In genomic region chr11:46617451-46618314, GRCh38 we compare ENCODE assay signal across 8 cellular contexts. TPM values are rescaled to one million over a fixed set of nuclear protein-coding genes. Genes with fewer than 3 reads are reported as not detected.
DNase-seq lines count a peak whose midpoint lies in the region; ATAC-seq and TF ChIP-seq lines count a peak whose summit lies in the region.

ATG13 (plus strand) TSS chr11:46617553; CDS start chr11:46644292, 26,739 bp downstream.

- peaks cover 6 to 9% of the 10 kb centered on the region in 2 donors for H3K36me3 Mint-ChIP-seq in activated naive CD4-positive, alpha-beta T cell treated with anti-CD3 and anti-CD28 coated beads, Interleukin-2, amount 50 U/mL, for 72 hours

- H3K9me3 ChIP-seq in ovary = no peaks in the 10 kb centered on the region
- peaks cover 1% of the 10 kb centered on the region for H3K9me3 ChIP-seq in thymus (ENCODE audit: control insufficient read depth)

- no peaks in the 10 kb centered on the region for H3K27me3 ChIP-seq in ovary
- no peaks in the 10 kb centered on the region for H3K27me3 ChIP-seq in thymus (ENCODE audit: control insufficient read depth, insufficient read depth)

- H3K9me3 Mint-ChIP-seq in activated naive CD4-positive, alpha-beta T cell treated with anti-CD3 and anti-CD28 coated beads, Interleukin-2, amount 50 U/mL, for 72 hours = no peaks in the 10 kb centered on the region

- H3K27ac Mint-ChIP-seq in activated naive CD4-positive, alpha-beta T cell treated with anti-CD3 and anti-CD28 coated beads, Interleukin-2, amount 50 U/mL, for 72 hours = peak within 1 kb of the TSS; percentile 95 to 100

- DNase-seq in GDM1 (lab: John Stamatoyannopoulos, UW) (peak; percentile 59), H4 (ENCODE audit: low spot score) (peak; percentile 62), LNCaP clone FGC (ENCODE audit: low read depth) (peak; percentile 47), SKM-1 (lab: John Stamatoyannopoulos, UW; ENCODE audit: unreplicated experiment) (peak; percentile 77), head of caudate nucleus (peak; percentile 74 to 92 (median 84)), ovary (peak; percentile 63 to 83 (median 81))
- peak; percentile 82 to 88 for DNase-seq in activated naive CD4-positive, alpha-beta T cell treated with anti-CD3 and anti-CD28 coated beads, Interleukin-2, amount 50 U/mL, for 72 hours (ENCODE audit: low spot score in 2 of 2)

- H3K36me3 ChIP-seq in ovary (no peaks in the 10 kb centered on the region), thymus (ENCODE audit: control insufficient read depth, insufficient read depth) (peaks cover 12% of the 10 kb centered on the region)

- ATAC-seq in activated naive CD4-positive, alpha-beta T cell treated with anti-CD3 and anti-CD28 coated beads, Interleukin-2, amount 50 U/mL, for 72 hours = peak; percentile 54 to 73

- H3K4me1 ChIP-seq in ovary (ENCODE audit: insufficient read depth) = peaks cover 1% of the 10 kb centered on the region
- peaks cover 14% of the 10 kb centered on the region for H3K4me1 ChIP-seq in thymus (ENCODE audit: control insufficient read depth, insufficient read depth, low read length)

- TF ChIP-seq EP300 in ovary (IDR thresholded peaks at IDR 0.05) = no peak

- WGBS in ovary, 3 donors = 1% methylated on average over 51 to 52 of the region's 52 CpGs
- WGBS in thymus = 1% methylated on average over 52 of the region's 52 CpGs

- peak within 1 kb of the TSS; percentile 88 to 93 for H3K27ac ChIP-seq in ovary
- H3K27ac ChIP-seq in thymus (ENCODE audit: low read depth) = peak within 1 kb of the TSS; percentile 99

- H3K4me3 ChIP-seq in LNCaP clone FGC (ENCODE audit: low read depth, low read length) (peak within 1 kb of the TSS; percentile 93), ovary (peak within 1 kb of the TSS; percentile 99), thymus (ENCODE audit: low read length) (peak within 1 kb of the TSS; percentile 100)

- peak; percentile 33 for TF ChIP-seq POLR2A in ovary (IDR thresholded peaks at IDR 0.05)

- intact Hi-C loops in head of caudate nucleus (cut with DNase I) (loop anchor here (5.0 kb wide), 1 partner anchor 85 kb away; the partner anchor contains the start of genes ARHGAP1 and ZNF408), ovary (cut with DNase I) (loop anchor here (5.0 to 10.0 kb wide), 3 partner anchors 223 to 233 kb away; partner anchors contain the start of genes MDK (in 2 of the 4) and CHRM4 (in 1 of the 4))

- peak; percentile 69 for TF ChIP-seq CTCF in LNCaP clone FGC (IDR thresholded peaks at IDR 0.05; ENCODE audit: control insufficient read depth, extremely low read depth, insufficient read depth)
- peak; percentile 55 to 91 (median 75) for TF ChIP-seq CTCF in ovary (IDR thresholded peaks at IDR 0.05)

RNA-seq across cellular contexts. Expression of gene ATG13, which starts in this region (rescaled TPM):
- total RNA-seq in H4 (2014; rRNA removed; shearing (Covaris generic)) = 72.3 and 88.3 TPM in 2 replicates
- total RNA-seq in activated naive CD4-positive, alpha-beta T cell treated with anti-CD3 and anti-CD28 coated beads, Interleukin-2, amount 50 U/mL, for 72 hours = 10 to 100 TPM; 54.0 to 99.9 TPM
- 10 to 100 TPM; 41.8 to 60.1 (median 54.5) TPM for total RNA-seq in ovary
- polyA plus RNA-seq in ovary (100 to 1,000 TPM in 1 of 2 donors, 10 to 100 TPM in 1; 37.2 to 119 TPM), thymus (32.0 TPM)

Comparison
In these comparisons a context has a peak if more than half of its experiments do, and no peak if none do; other contexts are left out.
1. Peak in every context shown above with its lines: DNase-seq, ATAC-seq, H3K4me3 ChIP-seq and H3K27ac ChIP-seq.